ENCODE assay signal across 9 cellular contexts in the genomic region with DNA sequence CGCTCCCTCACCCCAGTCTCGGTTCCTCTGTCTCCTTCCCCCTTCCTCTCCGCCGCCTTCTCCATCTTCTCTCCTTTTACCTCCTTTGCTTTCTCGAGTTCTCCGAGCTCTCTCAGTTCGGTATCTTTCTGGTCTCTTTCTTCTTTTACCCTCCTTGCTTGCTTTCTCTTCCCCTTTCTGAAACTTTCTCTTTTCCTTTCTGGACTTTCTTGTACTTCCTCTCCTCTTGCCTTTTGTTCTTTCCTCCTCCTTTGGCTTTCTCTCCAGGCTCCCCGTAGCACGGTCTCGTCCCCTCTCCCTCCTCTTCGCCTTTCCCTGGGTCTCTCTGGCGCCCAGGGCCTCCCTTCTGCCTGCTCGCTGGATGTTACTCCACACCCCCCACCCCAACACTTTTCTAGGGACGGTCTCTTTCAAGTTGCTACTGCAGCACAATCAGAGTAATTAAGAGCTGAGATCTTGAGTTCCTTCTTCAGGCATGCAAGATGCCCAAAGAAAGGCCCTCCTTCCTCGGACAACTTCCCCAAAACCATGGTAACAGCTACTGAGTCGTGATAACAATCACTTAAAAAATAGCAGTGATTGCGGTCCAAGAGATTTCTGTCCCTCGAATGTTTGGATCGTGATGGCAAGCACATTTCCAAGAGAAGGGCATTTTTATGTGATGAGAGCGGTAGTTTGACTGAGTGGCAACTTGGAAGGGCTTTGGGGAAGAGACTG. TPM values are rescaled to one million over a fixed set of nuclear protein-coding genes. Genes with fewer than 3 reads are reported as not detected.
DNase-seq lines count a peak whose midpoint lies in the region; ATAC-seq and TF ChIP-seq lines count a peak whose summit lies in the region.
"Had no signal": no experiment of that assay in that cellular context is flagged by ENCODE, and none has a peak within 500 bp of the region (broad histone marks: within the 10 kb centered on the region; RNA-seq: fewer than 3 reads in every experiment).

No MANE protein-coding gene starts in this region.

- intact Hi-C loops in prostate gland (cut with DNase I), result no loop called here

- H4K20me1 ChIP-seq in fibroblast of lung (ENCODE audit: control insufficient read depth, extremely low read depth, insufficient read depth, low read length), result no peaks in the 10 kb centered on the region

- H3K27me3 ChIP-seq in fibroblast of lung (ENCODE audit: control insufficient read depth, insufficient read depth, low read length), result no peaks in the 10 kb centered on the region
- no peaks in the 10 kb centered on the region for H3K27me3 ChIP-seq in prostate gland (replicated peaks; ENCODE audit: insufficient read depth)

- ATAC-seq in HG03442 (IDR thresholded peaks at IDR 0.05; ENCODE audit: unreplicated experiment), result no peak
- ATAC-seq in GM18519 (IDR thresholded peaks at IDR 0.05; ENCODE audit: low FRiP score, unreplicated experiment), result no peak

- peak overlapping the region; percentile 92 for H3K9ac ChIP-seq in fibroblast of lung (ENCODE audit: insufficient read depth, low read length)

- peaks cover 24% of the 10 kb centered on the region for H3K79me2 ChIP-seq in fibroblast of lung (ENCODE audit: control insufficient read depth, insufficient read depth, low read length)

- peak overlapping the region; percentile 97 for H3K4me2 ChIP-seq in fibroblast of lung (ENCODE audit: extremely low read depth, insufficient read depth, low read length)

- H3K4me1 ChIP-seq in fibroblast of lung (ENCODE audit: control insufficient read depth, extremely low read depth, insufficient read depth, low read length) (peaks cover 5% of the 10 kb centered on the region), prostate gland (replicated peaks) (peaks cover 6% of the 10 kb centered on the region)

- H3K4me3 ChIP-seq in fibroblast of lung (replicated peaks in 1 of 4; ENCODE audit: control extremely low read depth in 1 of 4, insufficient read depth in 1 of 4, low read depth in 3 of 4, low read length in 4 of 4) (peak overlapping the region; percentile 75 to 92 (median 85)), prostate gland (peak overlapping the region; percentile 24 to 36)

- H3K36me3 ChIP-seq in fibroblast of lung (ENCODE audit: control insufficient read depth, insufficient read depth, low read length), result no peaks in the 10 kb centered on the region
- H3K36me3 ChIP-seq in prostate gland, result no peaks in the 10 kb centered on the region

- peak overlapping the region; percentile 63 for H2AFZ ChIP-seq in fibroblast of lung (ENCODE audit: low read length)

- H3K27ac ChIP-seq in fibroblast of lung (ENCODE audit: insufficient read depth, low read length), result peak overlapping the region; percentile 91
- peak overlapping the region in 1 of 2 donors; percentile 63 for H3K27ac ChIP-seq in prostate gland

- H3K9me3 ChIP-seq in fibroblast of lung (ENCODE audit: control insufficient read depth, insufficient read depth, low read depth, low read length) (no peaks in the 10 kb centered on the region), prostate gland (no peaks in the 10 kb centered on the region)

- TF ChIP-seq CTCF in fibroblast of lung (conservative IDR thresholded peaks at IDR 0.05 in 1 of 2, IDR thresholded peaks at IDR 0.05 in 1 of 2; ENCODE audit: low read depth in 1 of 2, low read length in 2 of 2), result peak in 1 of 2 donors; percentile 24
- TF ChIP-seq CTCF in prostate gland (IDR thresholded peaks at IDR 0.05), result no peak

- TF ChIP-seq POLR2A in prostate gland (IDR thresholded peaks at IDR 0.05), result no peak

- DNase-seq in ELR (ENCODE audit: low read depth) (peak; percentile 1), NOMO-1 treated with dmso at 0.1 percent for 144 hours (lab: John Stamatoyannopoulos, UW; ENCODE audit: unreplicated experiment) (peak; percentile 77), fibroblast of lung (ENCODE audit: low read depth in 2 of 2) (peak; percentile 55 to 78), prostate gland (ENCODE audit: low spot score) (no peak), NCI-H82 (lab: John Stamatoyannopoulos, UW) (no peak), NCI-H2196 (lab: John Stamatoyannopoulos, UW; ENCODE audit: unreplicated experiment) (no peak)

- 12% methylated on average over 20 of the region's 20 CpGs for WGBS in prostate gland

RNA-seq across cellular contexts. Expression of a gene that starts 0.5 kb away (rescaled TPM):
- 48.3 and 48.4 TPM in 2 replicates for total RNA-seq in fibroblast of lung
- 4.6 and 10.7 TPM in 2 replicates for polyA plus RNA-seq in fibroblast of lung
- polyA plus RNA-seq in fibroblast of lung (2012), result 7.1 and 11.9 TPM in 2 replicates
- 24.9 and 60.2 TPM in 2 replicates for polyA minus RNA-seq in fibroblast of lung (ENCODE audit: low replicate concordance)
- total RNA-seq in prostate gland, result 1 to 10 TPM; 2.6 to 6.8 TPM
- total RNA-seq: activated T-helper 2 cell treated with anti-CD3 and anti-CD28 coated beads, Interferon-gamma antibody, Interleukin-2, Interleukin-4, amounts not matched to agents 10 μg/mL and 5 μg/mL and 100 μg/mL, durations not matched to agents 14 hours and 24 hours and 36 hours had no signal

Comparison
In these comparisons a context has a peak if more than half of its experiments do, and no peak if none do; other contexts are left out.
1. DNase-seq: peak in ELR (single experiment), NOMO-1 treated with dmso at 0.1 percent for 144 hours (single experiment) and fibroblast of lung (2 of 2); none in prostate gland (single experiment), NCI-H82 (single experiment) and NCI-H2196 (single experiment).